Comparison of ENCODE assay signal across 20 cellular contexts in the genomic region with DNA sequence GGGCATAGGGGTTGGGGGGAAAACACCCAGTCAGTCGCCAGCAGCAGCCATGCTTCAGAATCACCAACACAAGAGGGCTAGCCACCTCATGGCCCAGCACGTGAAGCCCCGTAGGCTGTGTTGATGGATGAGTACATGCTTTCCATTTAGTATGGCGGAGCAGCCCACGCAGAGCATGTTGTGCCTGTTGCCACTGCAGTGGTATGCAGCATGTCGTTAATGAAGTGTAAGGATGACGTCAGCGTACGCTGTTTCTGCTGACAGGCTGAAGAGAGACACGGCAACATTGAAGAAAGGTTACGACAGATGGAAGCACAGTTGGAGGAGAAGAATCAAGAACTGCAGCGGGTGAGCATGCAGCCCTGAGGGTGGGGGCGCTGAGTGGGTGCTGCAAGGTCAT.
DNase-seq lines count a peak whose midpoint lies in the region; TF ChIP-seq lines count a peak whose summit lies in the region.
"Had no signal": no experiment of that assay in that cellular context is flagged by ENCODE, and none has a peak within 500 bp of the region (broad histone marks: within the 10 kb centered on the region; RNA-seq: fewer than 3 reads in every experiment).

No MANE protein-coding gene starts in this region.

- no peak for TF ChIP-seq CTCF in fibroblast of mammary gland (conservative IDR thresholded peaks at IDR 0.05; ENCODE audit: control insufficient read depth, insufficient read depth, low read depth, low read length)

- DNase-seq in NCI-H2171 treated with DMSO at 0.1 percent for 48 hours (lab: John Stamatoyannopoulos, UW) (peak; percentile 6), NCI-H2171 (lab: John Stamatoyannopoulos, UW) (no peak), amniotic epithelial cell (ENCODE audit: low read depth) (peak; percentile 78), fibroblast of mammary gland (ENCODE audit: low read depth) (peak; percentile 81), posterior vena cava (ENCODE audit: low spot score) (peak; percentile 70), midbrain (lab: John Stamatoyannopoulos, UW) (no peak), NCI-H1694 (lab: John Stamatoyannopoulos, UW) (no peak), NCI-H1092 (lab: John Stamatoyannopoulos, UW) (no peak)
- DNase-seq: activated CD4-positive, alpha-beta T cell treated with anti-CD3 and anti-CD28 coated beads, Interleukin-2, amount 10 ng/mL, durations not matched to agents 7 days and 5 days; activated CD8-positive, alpha-beta memory T cell treated with anti-CD3 and anti-CD28 coated beads, Interleukin-2, amount 50 U/mL, for 4 hours; effector memory CD8-positive, alpha-beta T cell; esophagus squamous epithelium; NCI-H1694 treated with DMSO at 0.1 percent for 48 hours; NCI-H2227 treated with DMSO at 0.1 percent for 48 hours; psoas muscle; stimulated activated CD4-positive, alpha-beta T cell treated with anti-CD3 and anti-CD28 coated beads, Interleukin-4, amount 100 ng/mL, for 4 hours; stimulated activated naive CD8-positive, alpha-beta T cell treated with anti-CD3 and anti-CD28 coated beads, Interleukin-15, amount 100 ng/mL, for 72 hours had no signal

- H3K4me3 ChIP-seq in fibroblast of mammary gland (ENCODE audit: control insufficient read depth, low read depth, low read length), result no peak overlapping the region
- H3K4me3 ChIP-seq: adrenal gland, esophagus squamous epithelium, neural progenitor cell, psoas muscle, SJSA1 had no signal

- intact Hi-C loops in posterior vena cava (cut with DNase I), result no loop called here

Comparison
In these comparisons a context has a peak if more than half of its experiments do, and no peak if none do; other contexts are left out.
1. DNase-seq: peak in NCI-H2171 treated with DMSO at 0.1 percent for 48 hours (single experiment), amniotic epithelial cell (single experiment), fibroblast of mammary gland (single experiment) and posterior vena cava (single experiment); none in NCI-H2171 (single experiment), midbrain (single experiment), NCI-H1694 (single experiment) and NCI-H1092 (single experiment).